8 cellular contexts compared by ENCODE assay signal in genomic region chr5:149605998-149606721, GRCh38. TPM values are rescaled to one million over a fixed set of nuclear protein-coding genes. Genes with fewer than 3 reads are reported as not detected.
DNase-seq lines count a peak whose midpoint lies in the region; ATAC-seq lines count a peak whose summit lies in the region.

No MANE protein-coding gene starts in this region.

- DNase-seq in CMK (ENCODE audit: low read depth) (peak; percentile 49), astrocyte of the hippocampus (ENCODE audit: low read depth, low spot score) (peak; percentile 55), naive B cell (no peak), MV-4-11 (lab: John Stamatoyannopoulos, UW) (no peak), NCI-H128 (lab: John Stamatoyannopoulos, UW; ENCODE audit: unreplicated experiment) (no peak), NCI-H510A treated with DMSO at 0.1 percent for 48 hours (lab: John Stamatoyannopoulos, UW) (no peak)

- H3K4me3 Mint-ChIP-seq in naive B cell: peak overlapping the region in 5 of 8 donors; percentile 1 to 47 (median 43)

- peaks cover 10 to 15% (median 13%) of the 10 kb centered on the region in 3 donors for H3K4me1 Mint-ChIP-seq in naive B cell

- H3K9me3 Mint-ChIP-seq in naive B cell: peaks cover 0 to 2% (median 0%) of the 10 kb centered on the region in 7 donors

- H3K36me3 Mint-ChIP-seq in naive B cell: no peaks in the 10 kb centered on the region

- H3K27me3 Mint-ChIP-seq in naive B cell: no peaks in the 10 kb centered on the region

- peak overlapping the region in 3 of 6 donors; percentile 32 to 56 (median 48) for H3K27ac Mint-ChIP-seq in naive B cell

- ATAC-seq in GM19468 (IDR thresholded peaks at IDR 0.05; ENCODE audit: extremely low read depth, unreplicated experiment) (peak; percentile 86), HG03457 (IDR thresholded peaks at IDR 0.05; ENCODE audit: unreplicated experiment) (peak; percentile 86), naive B cell (ENCODE audit: low read depth in 2 of 2) (peak; percentile 30 to 56)

RNA-seq across cellular contexts. Expression of gene ARHGEF37, which starts 24.9 kb away (rescaled TPM):
- polyA plus RNA-seq in naive B cell (ENCODE audit: low read depth in 6 of 6): under 1 TPM in 1 of 6 donors, not detected in 5; 0.95 TPM

RNA-seq across cellular contexts. Expression of gene CSNK1A1, which starts 54.9 kb away (rescaled TPM):
- polyA plus RNA-seq in naive B cell (ENCODE audit: low read depth in 6 of 6): 100 to 1,000 TPM; 100 to 148 (median 129) TPM

Comparison
In these comparisons a context has a peak if more than half of its experiments do, and no peak if none do; other contexts are left out.
1. DNase-seq: peak in CMK (single experiment) and astrocyte of the hippocampus (single experiment); none in naive B cell (single experiment), MV-4-11 (single experiment), NCI-H128 (single experiment) and NCI-H510A treated with DMSO at 0.1 percent for 48 hours (single experiment).
2. Peak in every context shown above with its lines, with median percentiles within 50 percentile points of each other: ATAC-seq.